In the genomic region with DNA sequence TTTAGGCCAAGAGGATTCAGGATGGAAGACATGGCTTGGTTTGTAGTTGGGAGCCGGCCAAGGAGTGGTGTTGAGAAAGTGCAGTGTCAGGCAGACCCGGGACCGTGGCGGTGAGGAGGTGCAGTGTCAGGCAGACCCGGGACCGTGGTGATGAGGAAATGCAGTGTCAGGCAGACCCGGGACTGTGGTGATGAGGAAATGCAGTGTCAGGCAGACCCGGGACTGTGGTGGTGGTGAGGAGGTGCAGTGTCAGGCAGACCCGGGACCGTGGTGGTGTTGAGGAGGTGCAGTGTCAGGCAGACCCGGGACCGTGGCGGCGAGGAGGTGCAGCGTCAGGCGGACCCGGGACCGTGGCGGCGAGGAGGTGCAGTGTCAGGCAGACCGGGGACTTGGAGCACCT, we compare ENCODE assay signal across 15 cellular contexts. TPM values are rescaled to one million over a fixed set of nuclear protein-coding genes. Genes with fewer than 3 reads are reported as not detected.
DNase-seq lines count a peak whose midpoint lies in the region; ATAC-seq and TF ChIP-seq lines count a peak whose summit lies in the region.
"Had no signal": no experiment of that assay in that cellular context is flagged by ENCODE, and none has a peak within 500 bp of the region (broad histone marks: within the 10 kb centered on the region; RNA-seq: fewer than 3 reads in every experiment).

No MANE protein-coding gene starts in this region.

- TF ChIP-seq CTCF in fibroblast of villous mesenchyme (IDR thresholded peaks at IDR 0.05; ENCODE audit: insufficient read depth, low read depth, low read length), result no peak

- no peak overlapping the region for H3K4me3 ChIP-seq in NT2/D1 (ENCODE audit: insufficient read length, low read depth)
- no peak overlapping the region for H3K4me3 ChIP-seq in fibroblast of villous mesenchyme (ENCODE audit: low read depth, low read length)
- no peak overlapping the region for H3K4me3 ChIP-seq in rectal smooth muscle tissue (ENCODE audit: low read length)
- H3K4me3 ChIP-seq: adrenal gland, SJSA1 had no signal

- no peak for ATAC-seq in sciatic nerve
- no peak for ATAC-seq in GM19328 (IDR thresholded peaks at IDR 0.05; ENCODE audit: unreplicated experiment)
- ATAC-seq: HCT116 had no signal

- H3K27ac ChIP-seq in rectal smooth muscle tissue (ENCODE audit: low read depth, low read length), result peak overlapping the region; percentile 82
- H3K27ac ChIP-seq: SJSA1 had no signal

- H3K4me1 ChIP-seq in NT2/D1 (ENCODE audit: insufficient read depth, insufficient read length) (peaks cover 28% of the 10 kb centered on the region), rectal smooth muscle tissue (ENCODE audit: control insufficient read depth, insufficient read depth, low read length) (peaks cover 50% of the 10 kb centered on the region)

- H3K27me3 ChIP-seq in NT2/D1 (ENCODE audit: insufficient read depth, insufficient read length), result no peaks in the 10 kb centered on the region
- H3K27me3 ChIP-seq in rectal smooth muscle tissue (ENCODE audit: control insufficient read depth, insufficient read depth, low read length), result no peaks in the 10 kb centered on the region
- H3K27me3 ChIP-seq: adrenal gland, SJSA1 had no signal

- DNase-seq in CD1c-positive myeloid dendritic cell (ENCODE audit: extremely low spot score) (peak; percentile 27), NT2/D1 (ENCODE audit: low read depth, low spot score) (no peak), fibroblast of villous mesenchyme (ENCODE audit: low read depth) (peak; percentile 28), sciatic nerve (ENCODE audit: low spot score) (no peak), NOMO-1 treated with dmso at 0.1 percent for 144 hours (lab: John Stamatoyannopoulos, UW; ENCODE audit: unreplicated experiment) (no peak), NCI-H446 treated with DMSO at 0.1 percent for 48 hours (lab: John Stamatoyannopoulos, UW) (no peak)
- DNase-seq: activated CD4-positive, alpha-beta memory T cell treated with anti-CD3 and anti-CD28 coated beads for 36 hours; DMS153; KG1; stimulated activated CD4-positive, alpha-beta T cell treated with anti-CD3 and anti-CD28 coated beads, Interleukin-1b, Interleukin-23, amount 100 ng/mL, for 48 hours had no signal

- intact Hi-C loops in sciatic nerve (cut with DNase I), result loop anchor here (5.0 kb wide), 1 partner anchor 60 kb away; a partner anchor contains a TSS

- peaks cover 39% of the 10 kb centered on the region for H3K36me3 ChIP-seq in NT2/D1 (ENCODE audit: insufficient read depth, insufficient read length, low read length)
- peaks cover 4% of the 10 kb centered on the region for H3K36me3 ChIP-seq in rectal smooth muscle tissue (ENCODE audit: control insufficient read depth, insufficient read depth, low read length)

- H3K9me3 ChIP-seq in NT2/D1 (ENCODE audit: insufficient read depth, low read length), result no peaks in the 10 kb centered on the region
- H3K9me3 ChIP-seq: adrenal gland, SJSA1 had no signal

- H3K9ac ChIP-seq in NT2/D1 (ENCODE audit: insufficient read length, low read depth) (peak overlapping the region; percentile 21), rectal smooth muscle tissue (ENCODE audit: low read length) (no peak overlapping the region)

RNA-seq across cellular contexts. Expression of a gene that starts 59.7 kb away (rescaled TPM):
- total RNA-seq in fibroblast of villous mesenchyme, result 28.3 and 31.5 TPM in 2 replicates
- 55.2 TPM for total RNA-seq in sciatic nerve

Comparison
In these comparisons a context has a peak if more than half of its experiments do, and no peak if none do; other contexts are left out.
1. DNase-seq: peak in CD1c-positive myeloid dendritic cell (single experiment) and fibroblast of villous mesenchyme (single experiment); none in NT2/D1 (single experiment), sciatic nerve (single experiment), NOMO-1 treated with dmso at 0.1 percent for 144 hours (single experiment) and NCI-H446 treated with DMSO at 0.1 percent for 48 hours (single experiment).